In the genomic region with DNA sequence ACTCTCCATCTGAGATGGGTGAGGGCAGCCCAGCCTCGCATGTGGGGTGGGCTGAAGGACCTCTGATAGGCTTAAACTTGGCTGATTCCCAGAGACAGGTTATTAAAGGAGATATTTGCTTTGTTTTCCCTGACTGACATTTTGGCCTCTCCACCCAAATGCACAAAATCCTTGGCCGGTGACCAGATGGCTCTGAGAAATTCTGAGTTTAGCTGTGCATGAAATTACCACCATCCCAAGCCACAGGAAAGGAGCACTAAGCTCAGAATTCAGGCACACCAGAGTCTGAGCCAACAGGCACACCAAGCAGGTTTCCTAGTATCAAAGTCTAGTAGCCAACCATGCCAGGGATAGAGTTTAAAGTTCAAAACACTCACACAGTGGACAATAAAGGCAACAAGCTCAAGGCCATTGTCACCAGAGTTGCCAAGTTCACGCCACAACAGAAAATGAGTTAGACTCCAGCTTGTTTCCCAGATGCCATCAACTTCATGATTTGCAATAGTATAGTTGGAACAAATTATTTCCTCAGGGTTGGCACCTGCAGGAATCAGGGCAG, we compare ENCODE assay signal across 23 cellular contexts.
DNase-seq lines count a peak whose midpoint lies in the region; ATAC-seq and TF ChIP-seq lines count a peak whose summit lies in the region.
"Had no signal": no experiment of that assay in that cellular context is flagged by ENCODE, and none has a peak within 500 bp of the region (broad histone marks: within the 10 kb centered on the region; RNA-seq: fewer than 3 reads in every experiment).

No MANE protein-coding gene starts in this region.

- H3K4me3 ChIP-seq in right lobe of liver (peak overlapping the region in 2 of 3 donors; percentile 20 to 33), sigmoid colon (no peak overlapping the region)
- H3K4me3 ChIP-seq: GM23248, PC-9 had no signal

- TF ChIP-seq CTCF in right lobe of liver (IDR thresholded peaks at IDR 0.05) = no peak
- no peak for TF ChIP-seq CTCF in sigmoid colon (IDR thresholded peaks at IDR 0.05)

- intact Hi-C loops in right lobe of liver (cut with DNase I) = no loop called here
- intact Hi-C loops in sigmoid colon (cut with DNase I) = loop anchor here (2.0 to 10.0 kb wide), 3 partner anchors 15 to 387 kb away; partner anchors contain the start of gene KCNMA1

- TF ChIP-seq EP300 in sigmoid colon (IDR thresholded peaks at IDR 0.05) = no peak

- peak; percentile 26 for DNase-seq in NCI-H1092 (lab: John Stamatoyannopoulos, UW)
- peak; percentile 55 for DNase-seq in astrocyte of the hippocampus (ENCODE audit: low read depth, low spot score)
- peak; percentile 21 to 85 (median 62) for DNase-seq in right lobe of liver
- no peak for DNase-seq in sigmoid colon
- no peak for DNase-seq in medulla oblongata (ENCODE audit: extremely low spot score)
- DNase-seq in EL = no peak
- DNase-seq in stimulated activated CD8-positive, alpha-beta memory T cell treated with anti-CD3 and anti-CD28 coated beads, Interleukin-4, amount 100 ng/mL, for 48 hours = no peak
- DNase-seq: C1 segment of cervical spinal cord, DND-41, GDM1, GM23248, HCEC 1CT, Karpas-422, NCI-H1048, NCI-H1694, NCI-H2107, NCI-H2227 treated with DMSO at 0.1 percent for 48 hours, NCI-H524 treated with DMSO at 0.1 percent for 48 hours, SIG-M5 had no signal

- H3K4me1 ChIP-seq in right lobe of liver (peaks cover 0 to 62% (median 30%) of the 10 kb centered on the region in 4 donors), sigmoid colon (peaks cover 0 to 85% (median 64%) of the 10 kb centered on the region in 4 donors)

- H3K27ac ChIP-seq in right lobe of liver (peak overlapping the region in 2 of 3 donors; percentile 57 to 61), sigmoid colon (peak overlapping the region; percentile 50 to 91 (median 86))
- H3K27ac ChIP-seq: GM23248, PC-9, RWPE1 had no signal

- TF ChIP-seq POLR2A in right lobe of liver (IDR thresholded peaks at IDR 0.05) (no peak), sigmoid colon (IDR thresholded peaks at IDR 0.05) (no peak)

- H3K27me3 ChIP-seq in right lobe of liver (no peaks in the 10 kb centered on the region), sigmoid colon (no peaks in the 10 kb centered on the region)

- ATAC-seq in right lobe of liver (peak; percentile 73 to 83 (median 74)), HG02840 (IDR thresholded peaks at IDR 0.05; ENCODE audit: low FRiP score, unreplicated experiment) (no peak)
- ATAC-seq: SK-N-SH treated with all-trans-retinoic acid at 6 μM for 48 hours had no signal

- 18% methylated on average over 1 of the region's 3 CpGs for WGBS in right lobe of liver (ENCODE audit: insufficient coverage, low coverage, low lambda C conversion rate, missing lambda C conversion rate)
- 75 to 81% methylated on average over 3 of the region's 3 CpGs for WGBS in sigmoid colon, 2 donors

- H3K9me3 ChIP-seq in right lobe of liver = no peaks in the 10 kb centered on the region
- H3K9me3 ChIP-seq in sigmoid colon = no peaks in the 10 kb centered on the region

- H3K36me3 ChIP-seq in right lobe of liver = no peaks in the 10 kb centered on the region
- H3K36me3 ChIP-seq in sigmoid colon = no peaks in the 10 kb centered on the region

Comparison
In these comparisons a context has a peak if more than half of its experiments do, and no peak if none do; other contexts are left out.
1. DNase-seq: peak in NCI-H1092 (single experiment), astrocyte of the hippocampus (single experiment) and right lobe of liver (3 of 3); none in sigmoid colon (single experiment), medulla oblongata (single experiment), EL (single experiment) and stimulated activated CD8-positive, alpha-beta memory T cell treated with anti-CD3 and anti-CD28 coated beads, Interleukin-4, amount 100 ng/mL, for 48 hours (single experiment).
2. H3K4me3 ChIP-seq: peak in right lobe of liver (2 of 3); none in sigmoid colon (0 of 4).